In genomic region chr14:79248131-79248530, GRCh38 we compare ENCODE assay signal across 19 cellular contexts.
"Had no signal": no experiment of that assay in that cellular context is flagged by ENCODE, and none has a peak within 500 bp of the region (broad histone marks: within the 10 kb centered on the region; RNA-seq: fewer than 3 reads in every experiment).

No MANE protein-coding gene starts in this region.

- H3K4me3 Mint-ChIP-seq: endodermal cell, nephron had no signal

- H3K27me3 ChIP-seq: foreskin keratinocyte, neutrophil had no signal

- H3K36me3 ChIP-seq: neutrophil had no signal

- ATAC-seq: foreskin keratinocyte, left lobe of liver, mucosa of descending colon, sciatic nerve had no signal

- DNase-seq: effector CD4-positive, alpha-beta T cell; endodermal cell; erythroblast; foreskin keratinocyte; head of caudate nucleus; hippocampal formation; islet precursor cell; mammary epithelial cell; mucosa of descending colon; posterior cingulate gyrus; stimulated activated CD4-positive, alpha-beta T cell treated with anti-CD3 and anti-CD28 coated beads, Interleukin-12 subunit alpha, Interleukin-12 subunit beta, amount 100 ng/mL, for 4 hours; stimulated activated naive CD4-positive, alpha-beta T cell treated with Interleukin-2 at 50 U/mL for 16 hours; trophoblast cell had no signal

- H3K4me1 ChIP-seq: foreskin keratinocyte had no signal

- H3K9me3 Mint-ChIP-seq: endodermal cell, nephron had no signal

- H3K27ac Mint-ChIP-seq: endodermal cell, nephron had no signal

- H3K9me3 ChIP-seq: mucosa of descending colon, neutrophil had no signal

- H3K27ac ChIP-seq: coronary artery, foreskin keratinocyte, neutrophil, skin epidermis had no signal

- H3K4me3 ChIP-seq: coronary artery, mucosa of descending colon, skin epidermis had no signal
